24 cellular contexts compared by ENCODE assay signal in genomic region chr2:152632736-152633135, GRCh38.
"Had no signal": no experiment of that assay in that cellular context is flagged by ENCODE, and none has a peak within 500 bp of the region (broad histone marks: within the 10 kb centered on the region; RNA-seq: fewer than 3 reads in every experiment).

No MANE protein-coding gene starts in this region.

- H3K4me1 ChIP-seq: Peyer's patch, SJCRH30 had no signal

- H3K9me3 ChIP-seq: Peyer's patch, SJCRH30 had no signal

- H3K4me3 ChIP-seq: K562, PC-9, Peyer's patch, SJCRH30 had no signal

- H3K9ac ChIP-seq: KMS-11 had no signal

- H3K27me3 ChIP-seq: Peyer's patch, SJCRH30 had no signal

- H3K27ac ChIP-seq: KMS-11, PC-9, Peyer's patch, SJCRH30 had no signal

- DNase-seq: Kasumi-1; MM.1S; NCI-H1092 treated with DMSO at 0.1 percent for 48 hours; NCI-H146; NCI-H1694 treated with DMSO at 0.1 percent for 48 hours; NCI-H1930; NCI-H2081; NCI-H2171; NCI-H226; NCI-H446; NCI-H510A treated with DMSO at 0.1 percent for 48 hours; NCI-H526; NCI-H82; NK-92 treated with Interleukin-12 subunit alpha and Interleukin-12 subunit beta, amount 100 ng/mL, for 24 hours; OCI-M1; PC-9; Peyer's patch; SHP77 treated with DMSO at 0.1 percent for 48 hours; SJCRH30 had no signal

- ATAC-seq: HepG2, K562, Right ventricle myocardium inferior, SK-N-SH treated with all-trans-retinoic acid at 6 μM for 48 hours had no signal

- H2AFZ ChIP-seq: PC-9 had no signal

- H3K4me2 ChIP-seq: KMS-11, PC-9 had no signal
